ENCODE assay signal across 17 cellular contexts in the genomic region with DNA sequence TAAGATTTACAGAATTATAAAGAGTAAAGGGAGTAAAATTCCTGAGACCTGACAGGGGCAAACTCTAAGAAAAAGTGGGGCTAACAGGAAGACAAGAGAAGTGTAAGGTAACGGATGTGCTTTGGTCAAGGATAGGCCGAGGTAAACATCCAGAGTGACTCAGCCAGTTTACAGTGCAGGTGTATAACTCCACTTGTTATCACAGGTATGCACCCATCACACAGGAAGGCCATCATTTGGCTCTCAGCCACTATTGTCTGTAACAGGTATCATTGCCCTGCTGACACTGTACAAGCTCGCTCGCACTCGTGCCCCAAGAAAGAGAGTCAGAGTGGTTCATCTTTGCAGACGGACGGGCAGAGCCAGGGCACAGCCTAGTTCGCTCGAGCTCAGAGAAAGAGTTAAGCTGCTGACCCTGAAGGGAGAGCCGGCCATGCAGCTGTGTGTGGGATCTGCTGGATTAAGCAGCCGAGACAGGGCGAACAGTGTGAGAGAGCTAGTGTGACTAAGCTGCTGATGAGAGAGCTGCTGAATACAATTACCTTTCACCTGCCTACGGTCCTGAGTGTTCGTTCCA. TPM values are rescaled to one million over a fixed set of nuclear protein-coding genes. Genes with fewer than 3 reads are reported as not detected.
A peak's percentile ranks its signal among the peaks of the same experiment; 100 is the strongest.
DNase-seq lines count a peak whose midpoint lies in the region; ATAC-seq, FAIRE-seq and TF ChIP-seq lines count a peak whose summit lies in the region.
"Had no signal": no experiment of that assay in that cellular context is flagged by ENCODE, and none has a peak within 500 bp of the region (broad histone marks: within the 10 kb centered on the region; RNA-seq: fewer than 3 reads in every experiment).

No MANE protein-coding gene starts in this region.

- CTCF ChIA-PET in activated CD4-positive, alpha-beta T cell treated with anti-CD3 and anti-CD28 coated beads for 36 hours (lab: Charles Lee) = no interaction called here

- TF ChIP-seq CTCF in Peyer's patch (IDR thresholded peaks at IDR 0.05) = no peak

- 60 to 86% (median 65%) methylated on average over 14 of the region's 14 CpGs for WGBS in small intestine, 3 donors

- H3K9me3 ChIP-seq in Peyer's patch (no peaks in the 10 kb centered on the region), small intestine (ENCODE audit: control insufficient read depth, low read depth) (no peaks in the 10 kb centered on the region)

- peaks cover 10% of the 10 kb centered on the region for H3K9me3 Mint-ChIP-seq in activated CD4-positive, alpha-beta T cell treated with anti-CD3 and anti-CD28 coated beads, Interleukin-2, amount 10 ng/mL, durations not matched to agents 24 days and 14 days
- peaks cover 10% of the 10 kb centered on the region for H3K9me3 Mint-ChIP-seq in activated CD4-positive, alpha-beta T cell treated with anti-CD3 and anti-CD28 coated beads for 36 hours (ENCODE audit: low read depth)
- H3K9me3 Mint-ChIP-seq: HFFc6 had no signal

- H3K27ac ChIP-seq in Peyer's patch (peak overlapping the region in 2 of 4 donors; percentile 78 to 84), small intestine (ENCODE audit: low read depth in 1 of 2, low read length in 1 of 2) (no peak overlapping the region)
- H3K27ac ChIP-seq: BLaER1 treated with 17β-estradiol and CSF1 and Interleukin-3, amounts not matched to agents 10 nM and 100 nM; HL-60 had no signal

- H3K36me3 Mint-ChIP-seq in activated CD4-positive, alpha-beta T cell treated with anti-CD3 and anti-CD28 coated beads, Interleukin-2, amount 10 ng/mL, durations not matched to agents 24 days and 14 days (ENCODE audit: low read depth) = no peaks in the 10 kb centered on the region
- no peaks in the 10 kb centered on the region for H3K36me3 Mint-ChIP-seq in activated CD4-positive, alpha-beta T cell treated with anti-CD3 and anti-CD28 coated beads for 36 hours (ENCODE audit: low read depth)

- FAIRE-seq in small intestine (lab: Jason Lieb, UNC) = no peak
- FAIRE-seq: D721Med had no signal

- ATAC-seq in activated CD4-positive, alpha-beta T cell treated with anti-CD3 and anti-CD28 coated beads for 36 hours = no peak
- ATAC-seq in left colon (peak; percentile 67), HG02938 (IDR thresholded peaks at IDR 0.05; ENCODE audit: unreplicated experiment) (no peak)

- H3K4me1 ChIP-seq in Peyer's patch (peaks cover 0 to 34% (median 6%) of the 10 kb centered on the region in 4 donors), small intestine (ENCODE audit: control insufficient read depth in 2 of 2, insufficient read depth in 1 of 2, low read depth in 1 of 2, low read length in 1 of 2) (peaks cover 0 to 10% of the 10 kb centered on the region in 2 donors)

- H3K4me3 ChIP-seq in Peyer's patch (peak overlapping the region in 1 of 4 donors; percentile 14), small intestine (ENCODE audit: low read depth in 1 of 2, low read length in 2 of 2) (no peak overlapping the region)
- H3K4me3 ChIP-seq: BLaER1 treated with 17β-estradiol and CSF1 and Interleukin-3, amounts not matched to agents 10 nM and 100 nM had no signal

- H3K27me3 ChIP-seq in Peyer's patch (no peaks in the 10 kb centered on the region), small intestine (ENCODE audit: control insufficient read depth in 2 of 2, insufficient read depth in 2 of 2, low read length in 2 of 2) (no peaks in the 10 kb centered on the region)
- H3K27me3 ChIP-seq: BLaER1 treated with 17β-estradiol and CSF1 and Interleukin-3, amounts not matched to agents 10 nM and 100 nM had no signal

- POLR2A ChIA-PET in activated CD4-positive, alpha-beta T cell treated with anti-CD3 and anti-CD28 coated beads for 36 hours (lab: Charles Lee) = no interaction called here

- intact Hi-C loops in activated CD4-positive, alpha-beta T cell treated with anti-CD3 and anti-CD28 coated beads, Interleukin-2, amount 10 ng/mL, durations not matched to agents 24 days and 14 days (cut with micrococcal nuclease) = no loop called here
- intact Hi-C loops in activated CD4-positive, alpha-beta T cell treated with anti-CD3 and anti-CD28 coated beads for 36 hours (cut with DNase I, micrococcal nuclease) = no loop called here
- intact Hi-C loops in left colon (cut with DNase I, micrococcal nuclease) = no loop called here
- intact Hi-C loops in head of caudate nucleus (cut with DNase I) = no loop called here

- no peaks in the 10 kb centered on the region for H3K4me1 Mint-ChIP-seq in activated CD4-positive, alpha-beta T cell treated with anti-CD3 and anti-CD28 coated beads, Interleukin-2, amount 10 ng/mL, durations not matched to agents 24 days and 14 days
- peaks cover 8% of the 10 kb centered on the region for H3K4me1 Mint-ChIP-seq in activated CD4-positive, alpha-beta T cell treated with anti-CD3 and anti-CD28 coated beads for 36 hours

- DNase-seq in activated CD4-positive, alpha-beta T cell treated with anti-CD3 and anti-CD28 coated beads, Interleukin-2, amount 10 ng/mL, durations not matched to agents 24 days and 14 days = peak; percentile 41
- no peak for DNase-seq in activated CD4-positive, alpha-beta T cell treated with anti-CD3 and anti-CD28 coated beads for 36 hours
- peak in 2 of 3 donors; percentile 71 to 79 for DNase-seq in Peyer's patch
- no peak for DNase-seq in left colon
- DNase-seq in small intestine = peak; percentile 21
- DNase-seq in GM19238 (ENCODE audit: insufficient read length, low spot score) = no peak
- DNase-seq in head of caudate nucleus = no peak
- DNase-seq: ACHN; CD4-positive, alpha-beta T cell; DMS153; GF-D8; HCEC 1CT; HFFc6 had no signal

- TF ChIP-seq POLR2A in Peyer's patch (IDR thresholded peaks at IDR 0.05) = no peak

- no peak overlapping the region for H3K4me3 Mint-ChIP-seq in activated CD4-positive, alpha-beta T cell treated with anti-CD3 and anti-CD28 coated beads, Interleukin-2, amount 10 ng/mL, durations not matched to agents 24 days and 14 days
- no peak overlapping the region for H3K4me3 Mint-ChIP-seq in activated CD4-positive, alpha-beta T cell treated with anti-CD3 and anti-CD28 coated beads for 36 hours
- H3K4me3 Mint-ChIP-seq: CD4-positive, alpha-beta T cell; HFFc6 had no signal

- H3K27ac Mint-ChIP-seq in activated CD4-positive, alpha-beta T cell treated with anti-CD3 and anti-CD28 coated beads, Interleukin-2, amount 10 ng/mL, durations not matched to agents 24 days and 14 days = no peak overlapping the region
- H3K27ac Mint-ChIP-seq in activated CD4-positive, alpha-beta T cell treated with anti-CD3 and anti-CD28 coated beads for 36 hours = no peak overlapping the region
- H3K27ac Mint-ChIP-seq: CD4-positive, alpha-beta T cell; HFFc6 had no signal

- no peaks in the 10 kb centered on the region for H3K36me3 ChIP-seq in Peyer's patch
- H3K36me3 ChIP-seq in small intestine (ENCODE audit: control insufficient read depth in 2 of 2, insufficient read depth in 2 of 2, low read length in 2 of 2) = no peaks in the 10 kb centered on the region

- no peaks in the 10 kb centered on the region for H3K27me3 Mint-ChIP-seq in activated CD4-positive, alpha-beta T cell treated with anti-CD3 and anti-CD28 coated beads, Interleukin-2, amount 10 ng/mL, durations not matched to agents 24 days and 14 days
- H3K27me3 Mint-ChIP-seq in activated CD4-positive, alpha-beta T cell treated with anti-CD3 and anti-CD28 coated beads for 36 hours = peaks cover 12% of the 10 kb centered on the region

RNA-seq across cellular contexts. Expression of a gene that starts 26.8 kb away (rescaled TPM):
- not detected in 2 replicates for total RNA-seq in activated CD4-positive, alpha-beta T cell treated with anti-CD3 and anti-CD28 coated beads, Interleukin-2, amount 10 ng/mL, durations not matched to agents 24 days and 14 days
- total RNA-seq in activated CD4-positive, alpha-beta T cell treated with anti-CD3 and anti-CD28 coated beads for 36 hours = not detected
- total RNA-seq in Peyer's patch (10 to 100 TPM in 3 of 4 donors, not detected in 1; 28.5 to 53.8 (median 34.7) TPM), left colon (100 to 1,000 TPM; 366 to 407 TPM)
- 1 to 10 TPM in 1 of 3 donors, under 1 TPM in 1, not detected in 1; 0.81 to 3.4 TPM for polyA plus RNA-seq in small intestine
- total RNA-seq: CD4-positive, alpha-beta T cell had no signal

RNA-seq across cellular contexts. Expression of a gene that starts 43.3 kb away (rescaled TPM):
- 27.5 and 28.2 TPM in 2 replicates for total RNA-seq in activated CD4-positive, alpha-beta T cell treated with anti-CD3 and anti-CD28 coated beads, Interleukin-2, amount 10 ng/mL, durations not matched to agents 24 days and 14 days
- total RNA-seq in activated CD4-positive, alpha-beta T cell treated with anti-CD3 and anti-CD28 coated beads for 36 hours = 10 to 100 TPM; 20.1 to 21.3 TPM
- total RNA-seq in Peyer's patch (10 to 100 TPM; 19.0 to 60.6 (median 51.5) TPM), left colon (10 to 100 TPM; 22.2 to 25.9 TPM)
- polyA plus RNA-seq in small intestine = 10 to 100 TPM; 19.1 to 38.0 (median 27.3) TPM

RNA-seq across cellular contexts. Expression of a gene that starts 55.6 kb away (rescaled TPM):
- 44.0 and 48.8 TPM in 2 replicates for total RNA-seq in activated CD4-positive, alpha-beta T cell treated with anti-CD3 and anti-CD28 coated beads, Interleukin-2, amount 10 ng/mL, durations not matched to agents 24 days and 14 days
- 10 to 100 TPM; 39.5 to 49.4 TPM for total RNA-seq in activated CD4-positive, alpha-beta T cell treated with anti-CD3 and anti-CD28 coated beads for 36 hours
- total RNA-seq in Peyer's patch = 10 to 100 TPM; 48.4 to 64.4 (median 60.5) TPM
- total RNA-seq in left colon = 10 to 100 TPM; 32.9 to 36.2 TPM
- 10 to 100 TPM; 17.2 to 25.7 (median 20.8) TPM for polyA plus RNA-seq in small intestine

Comparison
In these comparisons a context has a peak if more than half of its experiments do, and no peak if none do; other contexts are left out.
1. DNase-seq: peak in activated CD4-positive, alpha-beta T cell treated with anti-CD3 and anti-CD28 coated beads, Interleukin-2, amount 10 ng/mL, durations not matched to agents 24 days and 14 days (single experiment), Peyer's patch (2 of 3) and small intestine (single experiment); none in activated CD4-positive, alpha-beta T cell treated with anti-CD3 and anti-CD28 coated beads for 36 hours (single experiment), left colon (0 of 2), GM19238 (single experiment) and head of caudate nucleus (0 of 42).
2. RNA of a gene that starts 26.8 kb away (total RNA-seq): 366 to 407 TPM in left colon; 28.5 to 53.8 TPM in Peyer's patch, not detected in activated CD4-positive, alpha-beta T cell treated with anti-CD3 and anti-CD28 coated beads, Interleukin-2, amount 10 ng/mL, durations not matched to agents 24 days and 14 days and not detected in activated CD4-positive, alpha-beta T cell treated with anti-CD3 and anti-CD28 coated beads for 36 hours; every median in the first group is over 4 times any median in the second.